In the genomic region with DNA sequence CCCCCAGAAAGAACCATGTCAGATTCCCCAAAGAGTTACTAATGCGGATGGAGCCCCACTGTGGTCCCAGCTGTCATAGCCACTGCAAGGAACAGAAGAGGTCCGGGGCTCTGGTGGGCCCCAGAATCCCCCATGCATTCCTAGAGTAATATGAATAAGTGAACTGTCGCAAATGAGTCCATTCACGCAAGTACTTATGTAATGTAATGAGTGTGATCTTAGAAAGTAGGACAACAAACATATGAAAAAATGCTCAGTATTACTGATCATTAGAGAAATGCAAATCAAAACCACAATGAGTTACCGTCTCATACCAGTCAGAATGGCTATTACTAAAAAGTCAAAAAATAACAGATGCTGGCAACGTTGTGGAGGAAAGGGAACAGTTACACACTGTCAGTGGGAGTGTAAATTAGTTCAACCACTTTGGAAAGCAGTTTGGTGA, we compare ENCODE assay signal across 8 cellular contexts.
DNase-seq lines count a peak whose midpoint lies in the region; ATAC-seq and FAIRE-seq lines count a peak whose summit lies in the region.

No MANE protein-coding gene starts in this region.

- ATAC-seq in GM21737 (IDR thresholded peaks at IDR 0.05; ENCODE audit: unreplicated experiment) (peak; percentile 65), HG03378 (IDR thresholded peaks at IDR 0.05; ENCODE audit: unreplicated experiment) (peak; percentile 86)

- FAIRE-seq in frontal cortex (lab: Jason Lieb, UNC): no peak

- DNase-seq in stimulated activated CD4-positive, alpha-beta T cell treated with anti-CD3 and anti-CD28 coated beads, Interleukin-4, amount 100 ng/mL, for 24 hours: peak; percentile 39
- DNase-seq in stimulated activated CD4-positive, alpha-beta T cell treated with anti-CD3 and anti-CD28 coated beads, Interleukin-2, amount 100 ng/mL, for 48 hours: no peak
- DNase-seq in frontal cortex (ENCODE audit: low spot score in 2 of 2) (no peak), kidney tubule cell (ENCODE audit: low spot score) (no peak), middle frontal gyrus (ENCODE audit: extremely low spot score, low spot score) (no peak), HCEC 1CT (no peak)
